1 cellular context compared by ENCODE assay signal in genomic region chr4:145639281-145639680, GRCh38.
TF ChIP-seq lines count a peak whose summit lies in the region.

No MANE protein-coding gene starts in this region.

TF ChIP-seq in GM23338, 12 proteins besides CTCF, POLR2A, EP300 and RAD21 (continued from another document):
- TF ChIP-seq REST (IDR thresholded peaks at IDR 0.05; ENCODE audit: unreplicated experiment) (no peak), CREB1 (CRISPR knock-in tag; IDR thresholded peaks at IDR 0.05; ENCODE audit: low read depth) (no peak), JUNB (IDR thresholded peaks at IDR 0.05; ENCODE audit: unreplicated experiment) (no peak), EZH2 (IDR thresholded peaks at IDR 0.05; ENCODE audit: low read depth, unreplicated experiment) (no peak), ZNF331 (CRISPR knock-in tag; IDR thresholded peaks at IDR 0.05; ENCODE audit: low read depth) (no peak), STAT1 (IDR thresholded peaks at IDR 0.05; ENCODE audit: unreplicated experiment) (no peak), POLR2AphosphoS5 (IDR thresholded peaks at IDR 0.05; ENCODE audit: low read depth) (no peak), ZNF114 (CRISPR knock-in tag; IDR thresholded peaks at IDR 0.05) (no peak), ZNF462 (CRISPR knock-in tag; IDR thresholded peaks at IDR 0.05) (no peak), ETS1 (IDR thresholded peaks at IDR 0.05) (no peak)
